2 cellular contexts compared by ENCODE assay signal in the genomic region with DNA sequence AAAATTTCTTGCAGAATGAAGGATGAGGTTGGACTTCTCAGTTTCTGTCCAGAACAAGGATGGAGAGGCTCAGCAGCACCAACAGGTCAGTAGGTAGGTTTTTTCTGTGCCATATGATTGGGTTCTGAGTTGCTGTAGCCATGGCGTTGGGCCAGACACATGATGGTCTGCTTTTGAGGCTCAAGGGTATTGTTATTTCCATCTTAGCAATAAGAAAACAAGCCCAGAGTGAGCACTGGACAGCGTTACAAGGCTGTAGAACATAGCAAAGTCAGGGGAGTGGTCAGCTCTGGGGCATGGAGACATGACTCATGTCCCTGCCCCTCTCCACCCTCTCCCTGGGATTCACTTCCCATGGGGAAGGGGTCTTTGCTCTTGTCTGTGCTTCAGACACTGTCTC.
TF ChIP-seq lines count a peak whose summit lies in the region.

No MANE protein-coding gene starts in this region.

TF ChIP-seq in SK-N-SH treated with all-trans-retinoic acid at 6 μM for 48 hours, 23 proteins besides CTCF, POLR2A, EP300 and RAD21 (continued from another document):
- no peak for TF ChIP-seq PPARA (CRISPR knock-in tag; IDR thresholded peaks at IDR 0.05; ENCODE audit: borderline replicate concordance)
- no peak for TF ChIP-seq OSR1 (CRISPR knock-in tag; IDR thresholded peaks at IDR 0.05)
TF ChIP-seq in SK-N-SH treated with all-trans-retinoic acid at 6 μM for 48 hours: peak in this region for 0.

TF ChIP-seq in SK-N-SH, 30 proteins besides CTCF, POLR2A, EP300 and RAD21 (continued from another document):
- no peak for TF ChIP-seq RCOR1 (IDR thresholded peaks at IDR 0.05; ENCODE audit: low read length)
- TF ChIP-seq FOXJ3 (CRISPR knock-in tag; IDR thresholded peaks at IDR 0.05), result no peak
- TF ChIP-seq MXI1 (IDR thresholded peaks at IDR 0.05; ENCODE audit: low read depth, low read length), result no peak
- TF ChIP-seq CHD2 (IDR thresholded peaks at IDR 0.05; ENCODE audit: low read length, partially characterized antibody), result no peak
- no peak for TF ChIP-seq GATA2 (CRISPR knock-in tag; IDR thresholded peaks at IDR 0.05)
